In genomic region chr2:26347286-26347865, GRCh38 we compare ENCODE assay signal across 8 cellular contexts. TPM values are rescaled to one million over a fixed set of nuclear protein-coding genes. Genes with fewer than 3 reads are reported as not detected.
DNase-seq lines count a peak whose midpoint lies in the region; ATAC-seq and TF ChIP-seq lines count a peak whose summit lies in the region.

No MANE protein-coding gene starts in this region.

- no peaks in the 10 kb centered on the region for H3K36me3 Mint-ChIP-seq in naive B cell

- peaks cover 33 to 45% (median 39%) of the 10 kb centered on the region in 3 donors for H3K4me1 Mint-ChIP-seq in naive B cell

- H3K4me1 ChIP-seq in BLaER1 (peaks cover 35% of the 10 kb centered on the region), Loucy (ENCODE audit: insufficient read depth, low read length, poor library complexity, severe bottlenecking) (peaks cover 48% of the 10 kb centered on the region)

- H3K9me3 Mint-ChIP-seq in naive B cell, result no peaks in the 10 kb centered on the region

- ATAC-seq in naive B cell (ENCODE audit: low read depth in 2 of 2) (no peak), HG03045 (IDR thresholded peaks at IDR 0.05; ENCODE audit: unreplicated experiment) (no peak), GM21390 (IDR thresholded peaks at IDR 0.05; ENCODE audit: unreplicated experiment) (no peak)

- H3K27ac ChIP-seq in BLaER1, result peak overlapping the region; percentile 85

- no peaks in the 10 kb centered on the region for H3F3A ChIP-seq in Loucy (ENCODE audit: low read depth)

- DNase-seq in choroid plexus epithelial cell (ENCODE audit: low read depth) (peak; percentile 50), naive B cell (no peak), glomerular visceral epithelial cell (ENCODE audit: extremely low spot score) (no peak), HK-2 (ENCODE audit: unreplicated experiment) (no peak)

- H3K27me3 ChIP-seq in BLaER1 (no peaks in the 10 kb centered on the region), Loucy (ENCODE audit: insufficient read depth, low read length, poor library complexity, severe bottlenecking) (no peaks in the 10 kb centered on the region)

- no peaks in the 10 kb centered on the region for H3K9me3 ChIP-seq in BLaER1
- H3K9me3 ChIP-seq in Loucy (ENCODE audit: insufficient read depth, low read depth, low read length), result no peaks in the 10 kb centered on the region

- 0 out of 2 replicates have a peak overlapping the region, but pooled peaks have one; percentile 3 for H2AFZ ChIP-seq in Loucy (ENCODE audit: low read length)

- H3K36me3 ChIP-seq in BLaER1 (peaks cover 22% of the 10 kb centered on the region; the same call in 1 of the 2 replicates), Loucy (ENCODE audit: insufficient read depth, low read length) (no peaks in the 10 kb centered on the region)

- peak overlapping the region; percentile 87 for H3K4me3 ChIP-seq in BLaER1
- H3K4me3 ChIP-seq in Loucy (ENCODE audit: low read length, poor library complexity, severe bottlenecking), result peak overlapping the region; percentile 91
- H3K4me3 ChIP-seq in choroid plexus epithelial cell (ENCODE audit: low read depth, low read length), result peak overlapping the region; percentile 98

- H4K20me1 ChIP-seq in BLaER1, result peaks cover 54% of the 10 kb centered on the region
- H4K20me1 ChIP-seq in Loucy (ENCODE audit: insufficient read depth, low read length, poor library complexity, severe bottlenecking), result peaks cover 51% of the 10 kb centered on the region

- peak overlapping the region; percentile 90 to 99 (median 98) for H3K27ac Mint-ChIP-seq in naive B cell

- H3K9me2 ChIP-seq in Loucy (replicated peaks; ENCODE audit: low read depth, low read length), result no peaks in the 10 kb centered on the region

- H3K9ac ChIP-seq in BLaER1 (peak overlapping the region; percentile 86), Loucy (ENCODE audit: low read depth, low read length, poor library complexity, severe bottlenecking) (peak overlapping the region; percentile 86)

- H3K4me2 ChIP-seq in BLaER1 (peak overlapping the region; percentile 90), Loucy (ENCODE audit: low read depth, low read length, poor library complexity, severe bottlenecking) (peak overlapping the region; percentile 91)

- H3K79me2 ChIP-seq in Loucy (ENCODE audit: insufficient read depth, low read length), result peaks cover 81% of the 10 kb centered on the region

- H3K27me3 Mint-ChIP-seq in naive B cell, result no peaks in the 10 kb centered on the region

- TF ChIP-seq CTCF in Loucy (conservative IDR thresholded peaks at IDR 0.05; ENCODE audit: low read length) (no peak), choroid plexus epithelial cell (conservative IDR thresholded peaks at IDR 0.05; ENCODE audit: low read depth, low read length) (no peak)

- H3K4me3 Mint-ChIP-seq in naive B cell, result peak overlapping the region; percentile 96 to 100 (median 98)

RNA-seq across cellular contexts. Expression of gene ADGRF3, which starts 0.8 kb away (rescaled TPM):
- 1 to 10 TPM in 1 of 6 donors, under 1 TPM in 5; 0.09 to 1.4 (median 0.18) TPM for polyA plus RNA-seq in naive B cell (ENCODE audit: low read depth in 6 of 6)

RNA-seq across cellular contexts. Expression of gene SELENOI, which starts 1.4 kb away (rescaled TPM):
- 1 to 10 TPM; 1.2 to 8.0 (median 5.0) TPM for polyA plus RNA-seq in naive B cell (ENCODE audit: low read depth in 6 of 6)

RNA-seq across cellular contexts. Expression of gene DRC1, which starts 54.3 kb away (rescaled TPM):
- not detected for polyA plus RNA-seq in naive B cell (ENCODE audit: low read depth in 6 of 6)
